Comparison of ENCODE assay signal across 1 cellular context in the genomic region with DNA sequence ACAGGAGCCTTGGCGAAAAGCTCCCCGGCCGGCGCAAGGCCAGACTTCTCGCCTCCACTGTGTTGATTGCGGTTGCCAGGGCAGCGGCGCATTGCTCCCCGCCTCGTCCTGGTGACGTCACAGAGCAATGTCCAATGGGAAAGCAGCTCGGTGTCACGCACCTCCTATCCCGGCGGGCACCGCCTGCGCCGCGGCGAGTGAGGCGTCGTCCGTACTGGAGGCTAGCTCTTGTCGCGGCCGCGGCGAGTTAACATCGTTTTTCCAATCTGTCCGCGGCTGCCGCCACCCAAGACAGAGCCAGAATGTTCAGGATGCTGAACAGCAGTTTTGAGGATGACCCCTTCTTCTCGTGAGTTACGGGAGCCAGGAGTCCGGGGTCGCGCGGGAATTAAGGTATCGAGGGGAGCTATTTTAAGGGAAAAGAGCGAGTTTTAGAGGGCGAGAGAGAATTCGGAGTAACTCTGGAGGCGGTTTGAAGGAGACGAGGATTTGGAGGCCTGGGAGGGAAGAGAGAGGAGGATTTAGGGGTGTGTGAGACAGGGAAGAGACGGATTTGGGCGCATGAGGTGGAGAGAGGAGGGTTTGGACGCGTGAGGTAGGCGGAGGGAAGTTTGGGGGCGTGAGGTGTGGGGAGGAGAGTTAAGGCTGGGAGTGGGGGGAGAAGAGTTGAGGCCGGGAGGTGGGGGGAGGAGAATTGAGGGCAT.
TF ChIP-seq lines count a peak whose summit lies in the region.

Gene MLF1, plus strand, starts transcription at position 196 of the 704 bp plus-strand sequence. Its CDS starts 107 bp downstream, at position 303.

TF ChIP-seq in GM12878, 131 proteins besides CTCF, POLR2A, EP300 and RAD21 (continued from another document and continues in another):
- TF ChIP-seq E2F8 (IDR thresholded peaks at IDR 0.05; ENCODE audit: low read depth, partially characterized antibody), result no peak
- no peak for TF ChIP-seq MLLT1 (IDR thresholded peaks at IDR 0.05)
- TF ChIP-seq FOS (IDR thresholded peaks at IDR 0.05; ENCODE audit: borderline replicate concordance, extremely low read depth, insufficient read length), result no peak
- no peak for TF ChIP-seq NRF1 (conservative IDR thresholded peaks at IDR 0.05; ENCODE audit: low read depth, low read length)
- TF ChIP-seq CEBPB (IDR thresholded peaks at IDR 0.05; ENCODE audit: borderline replicate concordance in 1 of 2, low read depth in 2 of 2, low read length in 2 of 2), result no peak
- TF ChIP-seq RBBP5 (conservative IDR thresholded peaks at IDR 0.05), result no peak
- TF ChIP-seq EED (IDR thresholded peaks at IDR 0.05; ENCODE audit: low read depth), result no peak
- peak; percentile 56; the same call in 1 of the 2 replicates for TF ChIP-seq MXI1 (IDR thresholded peaks at IDR 0.05; ENCODE audit: low read depth, low read length)
- TF ChIP-seq ZZZ3 (IDR thresholded peaks at IDR 0.05; ENCODE audit: control insufficient read depth, insufficient read length, low read depth), result no peak
- no peak for TF ChIP-seq BACH1 (IDR thresholded peaks at IDR 0.05; ENCODE audit: borderline replicate concordance)
- no peak for TF ChIP-seq CEBPZ (IDR thresholded peaks at IDR 0.05; ENCODE audit: low read depth, low read length)
- no peak for TF ChIP-seq NFXL1 (IDR thresholded peaks at IDR 0.05; ENCODE audit: borderline replicate concordance)
- TF ChIP-seq NFYA (IDR thresholded peaks at IDR 0.05; ENCODE audit: borderline replicate concordance, low read depth, low read length), result no peak
- TF ChIP-seq, protein P1, sequence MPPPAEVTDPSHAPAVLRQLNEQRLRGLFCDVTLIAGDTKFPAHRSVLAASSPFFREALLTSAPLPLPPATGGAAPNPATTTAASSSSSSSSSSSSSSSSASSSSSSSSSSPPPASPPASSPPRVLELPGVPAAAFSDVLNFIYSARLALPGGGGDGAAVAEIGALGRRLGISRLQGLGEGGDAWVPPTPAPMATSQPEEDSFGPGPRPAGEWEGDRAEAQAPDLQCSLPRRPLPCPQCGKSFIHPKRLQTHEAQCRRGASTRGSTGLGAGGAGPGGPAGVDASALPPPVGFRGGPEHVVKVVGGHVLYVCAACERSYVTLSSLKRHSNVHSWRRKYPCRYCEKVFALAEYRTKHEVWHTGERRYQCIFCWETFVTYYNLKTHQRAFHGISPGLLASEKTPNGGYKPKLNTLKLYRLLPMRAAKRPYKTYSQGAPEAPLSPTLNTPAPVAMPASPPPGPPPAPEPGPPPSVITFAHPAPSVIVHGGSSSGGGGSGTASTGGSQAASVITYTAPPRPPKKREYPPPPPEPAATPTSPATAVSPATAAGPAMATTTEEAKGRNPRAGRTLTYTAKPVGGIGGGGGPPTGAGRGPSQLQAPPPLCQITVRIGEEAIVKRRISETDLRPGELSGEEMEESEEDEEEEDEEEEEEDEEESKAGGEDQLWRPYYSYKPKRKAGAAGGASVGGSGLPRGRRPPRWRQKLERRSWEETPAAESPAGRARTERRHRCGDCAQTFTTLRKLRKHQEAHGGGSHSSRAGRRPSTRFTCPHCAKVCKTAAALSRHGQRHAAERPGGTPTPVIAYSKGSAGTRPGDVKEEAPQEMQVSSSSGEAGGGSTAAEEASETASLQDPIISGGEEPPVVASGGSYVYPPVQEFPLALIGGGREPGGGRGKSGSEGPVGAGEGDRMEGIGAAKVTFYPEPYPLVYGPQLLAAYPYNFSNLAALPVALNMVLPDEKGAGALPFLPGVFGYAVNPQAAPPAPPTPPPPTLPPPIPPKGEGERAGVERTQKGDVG (CRISPR knock-in tag; IDR thresholded peaks at IDR 0.05), result no peak
- TF ChIP-seq, protein P2, sequence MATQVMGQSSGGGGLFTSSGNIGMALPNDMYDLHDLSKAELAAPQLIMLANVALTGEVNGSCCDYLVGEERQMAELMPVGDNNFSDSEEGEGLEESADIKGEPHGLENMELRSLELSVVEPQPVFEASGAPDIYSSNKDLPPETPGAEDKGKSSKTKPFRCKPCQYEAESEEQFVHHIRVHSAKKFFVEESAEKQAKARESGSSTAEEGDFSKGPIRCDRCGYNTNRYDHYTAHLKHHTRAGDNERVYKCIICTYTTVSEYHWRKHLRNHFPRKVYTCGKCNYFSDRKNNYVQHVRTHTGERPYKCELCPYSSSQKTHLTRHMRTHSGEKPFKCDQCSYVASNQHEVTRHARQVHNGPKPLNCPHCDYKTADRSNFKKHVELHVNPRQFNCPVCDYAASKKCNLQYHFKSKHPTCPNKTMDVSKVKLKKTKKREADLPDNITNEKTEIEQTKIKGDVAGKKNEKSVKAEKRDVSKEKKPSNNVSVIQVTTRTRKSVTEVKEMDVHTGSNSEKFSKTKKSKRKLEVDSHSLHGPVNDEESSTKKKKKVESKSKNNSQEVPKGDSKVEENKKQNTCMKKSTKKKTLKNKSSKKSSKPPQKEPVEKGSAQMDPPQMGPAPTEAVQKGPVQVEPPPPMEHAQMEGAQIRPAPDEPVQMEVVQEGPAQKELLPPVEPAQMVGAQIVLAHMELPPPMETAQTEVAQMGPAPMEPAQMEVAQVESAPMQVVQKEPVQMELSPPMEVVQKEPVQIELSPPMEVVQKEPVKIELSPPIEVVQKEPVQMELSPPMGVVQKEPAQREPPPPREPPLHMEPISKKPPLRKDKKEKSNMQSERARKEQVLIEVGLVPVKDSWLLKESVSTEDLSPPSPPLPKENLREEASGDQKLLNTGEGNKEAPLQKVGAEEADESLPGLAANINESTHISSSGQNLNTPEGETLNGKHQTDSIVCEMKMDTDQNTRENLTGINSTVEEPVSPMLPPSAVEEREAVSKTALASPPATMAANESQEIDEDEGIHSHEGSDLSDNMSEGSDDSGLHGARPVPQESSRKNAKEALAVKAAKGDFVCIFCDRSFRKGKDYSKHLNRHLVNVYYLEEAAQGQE (IDR thresholded peaks at IDR 0.05; ENCODE audit: low read depth, low read length), result no peak
- TF ChIP-seq EZH2 (IDR thresholded peaks at IDR 0.05; ENCODE audit: borderline replicate concordance, control insufficient read depth, low read depth, low read length), result no peak
- no peak for TF ChIP-seq POLR2AphosphoS2 (IDR thresholded peaks at IDR 0.05; ENCODE audit: low read depth, low read length)
- TF ChIP-seq ZNF384 (IDR thresholded peaks at IDR 0.05; ENCODE audit: borderline replicate concordance, low read depth, low read length), result no peak
- no peak for TF ChIP-seq ESRRA (IDR thresholded peaks at IDR 0.05; ENCODE audit: low read length)
- no peak for TF ChIP-seq CBX5 (IDR thresholded peaks at IDR 0.05; ENCODE audit: low read depth)
- TF ChIP-seq KLF5 (IDR thresholded peaks at IDR 0.05; ENCODE audit: partially characterized antibody), result no peak
- no peak for TF ChIP-seq RUNX3 (IDR thresholded peaks at IDR 0.05; ENCODE audit: low read length)
- TF ChIP-seq YY1 (IDR thresholded peaks at IDR 0.05; ENCODE audit: low read depth, low read length), result 0 out of 2 replicates have a peak, but pooled peaks have one; percentile 17
- no peak for TF ChIP-seq RCOR1 (conservative IDR thresholded peaks at IDR 0.05; ENCODE audit: low read depth, low read length)
- TF ChIP-seq, protein P3, sequence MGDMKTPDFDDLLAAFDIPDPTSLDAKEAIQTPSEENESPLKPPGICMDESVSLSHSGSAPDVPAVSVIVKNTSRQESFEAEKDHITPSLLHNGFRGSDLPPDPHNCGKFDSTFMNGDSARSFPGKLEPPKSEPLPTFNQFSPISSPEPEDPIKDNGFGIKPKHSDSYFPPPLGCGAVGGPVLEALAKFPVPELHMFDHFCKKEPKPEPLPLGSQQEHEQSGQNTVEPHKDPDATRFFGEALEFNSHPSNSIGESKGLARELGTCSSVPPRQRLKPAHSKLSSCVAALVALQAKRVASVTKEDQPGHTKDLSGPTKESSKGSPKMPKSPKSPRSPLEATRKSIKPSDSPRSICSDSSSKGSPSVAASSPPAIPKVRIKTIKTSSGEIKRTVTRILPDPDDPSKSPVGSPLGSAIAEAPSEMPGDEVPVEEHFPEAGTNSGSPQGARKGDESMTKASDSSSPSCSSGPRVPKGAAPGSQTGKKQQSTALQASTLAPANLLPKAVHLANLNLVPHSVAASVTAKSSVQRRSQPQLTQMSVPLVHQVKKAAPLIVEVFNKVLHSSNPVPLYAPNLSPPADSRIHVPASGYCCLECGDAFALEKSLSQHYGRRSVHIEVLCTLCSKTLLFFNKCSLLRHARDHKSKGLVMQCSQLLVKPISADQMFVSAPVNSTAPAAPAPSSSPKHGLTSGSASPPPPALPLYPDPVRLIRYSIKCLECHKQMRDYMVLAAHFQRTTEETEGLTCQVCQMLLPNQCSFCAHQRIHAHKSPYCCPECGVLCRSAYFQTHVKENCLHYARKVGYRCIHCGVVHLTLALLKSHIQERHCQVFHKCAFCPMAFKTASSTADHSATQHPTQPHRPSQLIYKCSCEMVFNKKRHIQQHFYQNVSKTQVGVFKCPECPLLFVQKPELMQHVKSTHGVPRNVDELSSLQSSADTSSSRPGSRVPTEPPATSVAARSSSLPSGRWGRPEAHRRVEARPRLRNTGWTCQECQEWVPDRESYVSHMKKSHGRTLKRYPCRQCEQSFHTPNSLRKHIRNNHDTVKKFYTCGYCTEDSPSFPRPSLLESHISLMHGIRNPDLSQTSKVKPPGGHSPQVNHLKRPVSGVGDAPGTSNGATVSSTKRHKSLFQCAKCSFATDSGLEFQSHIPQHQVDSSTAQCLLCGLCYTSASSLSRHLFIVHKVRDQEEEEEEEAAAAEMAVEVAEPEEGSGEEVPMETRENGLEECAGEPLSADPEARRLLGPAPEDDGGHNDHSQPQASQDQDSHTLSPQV (IDR thresholded peaks at IDR 0.05), result no peak
- TF ChIP-seq ZBTB11 (CRISPR knock-in tag; IDR thresholded peaks at IDR 0.05), result no peak
- TF ChIP-seq GATAD2B (conservative IDR thresholded peaks at IDR 0.05; ENCODE audit: low read depth), result no peak
- no peak for TF ChIP-seq ASH2L (IDR thresholded peaks at IDR 0.05; ENCODE audit: borderline replicate concordance, low read depth)
- no peak for TF ChIP-seq TARDBP (IDR thresholded peaks at IDR 0.05; ENCODE audit: borderline replicate concordance)
